1 cellular context compared by ENCODE assay signal in genomic region chr18:59261842-59262241, GRCh38.
TF ChIP-seq lines count a peak whose summit lies in the region.
"Not testable (repeated sequence)": the region's sequence is repeated elsewhere in the genome, so short reads cannot be mapped to it uniquely, and the experiment has no call there.

No MANE protein-coding gene starts in this region.

- TF ChIP-seq CTCF in HEK293 (tag by site-specific recombination; IDR thresholded peaks at IDR 0.05): not testable (repeated sequence)

- POLR2A ChIA-PET in HEK293 (lab: Yijun Ruan, JAX): not testable (repeated sequence)

- not testable (repeated sequence) for H3K4me3 ChIP-seq in HEK293 (ENCODE audit: low read depth, low read length)

- H3K4me1 ChIP-seq in HEK293 (ENCODE audit: control insufficient read depth, insufficient read depth, low read length): not testable (repeated sequence)

- not testable (repeated sequence) for H3K9me3 ChIP-seq in HEK293 (ENCODE audit: control insufficient read depth, insufficient read depth, low read depth, low read length)

- H3K36me3 ChIP-seq in HEK293 (ENCODE audit: control insufficient read depth in 2 of 2, insufficient read depth in 1 of 2, low read length in 2 of 2): not testable (repeated sequence)

- CTCF ChIA-PET in HEK293 (lab: Yijun Ruan, JAX): interaction anchor here (0.7 kb wide), 1 partner anchor 141 kb away, joined by 3 read pairs; no protein-coding TSS in a partner anchor

- not testable (repeated sequence) for H3K27ac ChIP-seq in HEK293 (ENCODE audit: extremely low read depth, low read depth, low read length)

TF ChIP-seq in HEK293, 187 proteins besides CTCF, POLR2A, EP300 and RAD21:
- peak; percentile 82 for TF ChIP-seq SCRT1 (tag by site-specific recombination; IDR thresholded peaks at IDR 0.05; ENCODE audit: borderline replicate concordance)
- TF ChIP-seq SCRT2 (tag by site-specific recombination; IDR thresholded peaks at IDR 0.05): peak; percentile 88
